12 cellular contexts compared by ENCODE assay signal in genomic region chr19:7618771-7619510, GRCh38. TPM values are rescaled to one million over a fixed set of nuclear protein-coding genes. Genes with fewer than 3 reads are reported as not detected.
DNase-seq lines count a peak whose midpoint lies in the region; TF ChIP-seq lines count a peak whose summit lies in the region.
"Had no signal": no experiment of that assay in that cellular context is flagged by ENCODE, and none has a peak within 500 bp of the region (broad histone marks: within the 10 kb centered on the region; RNA-seq: fewer than 3 reads in every experiment).

No MANE protein-coding gene starts in this region.

- H3K4me3 Mint-ChIP-seq in neural progenitor cell = peak overlapping the region; percentile 24
- H3K4me3 Mint-ChIP-seq: activated CD4-positive, alpha-beta T cell treated with anti-CD3 and anti-CD28 coated beads, Interleukin-2, amount 10 ng/mL, durations not matched to agents 7 days and 5 days; activated naive CD8-positive, alpha-beta T cell had no signal

- H3K79me2 ChIP-seq in PC-9 (ENCODE audit: low read depth) = no peaks in the 10 kb centered on the region
- no peaks in the 10 kb centered on the region for H3K79me2 ChIP-seq in neural progenitor cell (ENCODE audit: low read depth)

- H3K4me2 ChIP-seq in PC-9 (peak overlapping the region; percentile 71), neural progenitor cell (no peak overlapping the region)
- H3K4me2 ChIP-seq: BLaER1 had no signal

- H3K9me3 Mint-ChIP-seq in neural progenitor cell = no peaks in the 10 kb centered on the region
- H3K9me3 Mint-ChIP-seq: activated CD4-positive, alpha-beta T cell treated with anti-CD3 and anti-CD28 coated beads, Interleukin-2, amount 10 ng/mL, durations not matched to agents 7 days and 5 days had no signal

- H3K4me1 Mint-ChIP-seq in neural progenitor cell = no peaks in the 10 kb centered on the region
- H3K4me1 Mint-ChIP-seq: activated CD4-positive, alpha-beta T cell treated with anti-CD3 and anti-CD28 coated beads, Interleukin-2, amount 10 ng/mL, durations not matched to agents 7 days and 5 days had no signal

- H3K4me3 ChIP-seq in BE2C (ENCODE audit: low read depth, low read length) (peak overlapping the region; percentile 21), PC-9 (peak overlapping the region; percentile 12; the same call in 1 of the 2 replicates), esophagus (ENCODE audit: low read depth in 1 of 2, low read length in 2 of 2) (peak overlapping the region in 1 of 2 donors; percentile 14), neural progenitor cell (no peak overlapping the region), tibial artery (no peak overlapping the region), uterus (no peak overlapping the region)
- H3K4me3 ChIP-seq: BLaER1 had no signal

- H3K27me3 ChIP-seq in BE2C = no peaks in the 10 kb centered on the region
- no peaks in the 10 kb centered on the region for H3K27me3 ChIP-seq in PC-9 (ENCODE audit: insufficient read depth, low read depth)
- no peaks in the 10 kb centered on the region for H3K27me3 ChIP-seq in esophagus (ENCODE audit: control insufficient read depth in 1 of 2, insufficient read depth in 2 of 2, low read length in 2 of 2)
- no peaks in the 10 kb centered on the region for H3K27me3 ChIP-seq in neural progenitor cell
- no peaks in the 10 kb centered on the region for H3K27me3 ChIP-seq in tibial artery
- no peaks in the 10 kb centered on the region for H3K27me3 ChIP-seq in uterus
- H3K27me3 ChIP-seq: BLaER1 had no signal

- in situ Hi-C loops in ACHN (cut with HindIII; ENCODE audit: low pct_ligation_motif_present, low pct_unique_long_range_greater_than_20kb, low sequenced_read_pairs) = no loop called here

- DNase-seq in BE2C = peak; percentile 92
- DNase-seq in PC-9 = peak; percentile 93 to 97
- no peak for DNase-seq in neural progenitor cell (ENCODE audit: low spot score)
- no peak for DNase-seq in tibial artery
- no peak for DNase-seq in ACHN
- DNase-seq in H4 (ENCODE audit: low spot score) = no peak
- DNase-seq in uterus = no peak
- DNase-seq: activated CD4-positive, alpha-beta T cell treated with anti-CD3 and anti-CD28 coated beads, Interleukin-2, amount 10 ng/mL, durations not matched to agents 7 days and 5 days had no signal

- H3K9ac ChIP-seq in neural progenitor cell = no peak overlapping the region
- H3K9ac ChIP-seq: BLaER1 had no signal

- H3K9me3 ChIP-seq in BE2C (no peaks in the 10 kb centered on the region), PC-9 (ENCODE audit: insufficient read depth, low read depth) (no peaks in the 10 kb centered on the region), esophagus (ENCODE audit: control insufficient read depth in 2 of 2, insufficient read depth in 1 of 2, low read depth in 1 of 2, low read length in 1 of 2) (peaks cover 0 to 2% of the 10 kb centered on the region in 2 donors), neural progenitor cell (ENCODE audit: low read depth) (no peaks in the 10 kb centered on the region), tibial artery (no peaks in the 10 kb centered on the region), uterus (no peaks in the 10 kb centered on the region)
- H3K9me3 ChIP-seq: BLaER1 had no signal

- peaks cover 16% of the 10 kb centered on the region for H3K36me3 Mint-ChIP-seq in neural progenitor cell

- BruUV-seq in PC-9 (replicated peaks; lab: Mats Ljungman, UMichigan) = no TSS peak

- H3K4me1 ChIP-seq in BE2C (peaks cover 30% of the 10 kb centered on the region), PC-9 (replicated peaks; ENCODE audit: insufficient read depth) (peaks cover 30% of the 10 kb centered on the region), esophagus (ENCODE audit: control insufficient read depth in 2 of 2, insufficient read depth in 2 of 2, low read length in 1 of 2) (peaks cover 4 to 24% of the 10 kb centered on the region in 2 donors), neural progenitor cell (no peaks in the 10 kb centered on the region), tibial artery (peaks cover 0 to 20% (median 0%) of the 10 kb centered on the region in 4 donors), uterus (no peaks in the 10 kb centered on the region)
- H3K4me1 ChIP-seq: BLaER1 had no signal

- TF ChIP-seq POLR2A in uterus (IDR thresholded peaks at IDR 0.05) = peak in 1 of 2 donors; percentile 35

- peak overlapping the region; percentile 81 for H3K27ac ChIP-seq in PC-9
- H3K27ac ChIP-seq in esophagus (ENCODE audit: low read depth in 2 of 2, low read length in 1 of 2) = peak overlapping the region; percentile 90 to 93
- no peak overlapping the region for H3K27ac ChIP-seq in neural progenitor cell
- H3K27ac ChIP-seq in tibial artery = no peak overlapping the region
- H3K27ac ChIP-seq in uterus = no peak overlapping the region
- H3K27ac ChIP-seq: BLaER1 had no signal

- H2AFZ ChIP-seq in PC-9 (no peak overlapping the region), neural progenitor cell (replicated peaks) (no peak overlapping the region)

- peaks cover 7% of the 10 kb centered on the region for H3K27me3 Mint-ChIP-seq in neural progenitor cell (ENCODE audit: insufficient read depth, low read depth)
- H3K27me3 Mint-ChIP-seq: activated CD4-positive, alpha-beta T cell treated with anti-CD3 and anti-CD28 coated beads, Interleukin-2, amount 10 ng/mL, durations not matched to agents 7 days and 5 days; activated naive CD8-positive, alpha-beta T cell had no signal

- 48 to 54% methylated on average over 17 to 21 of the region's 21 CpGs for WGBS in esophagus, 2 donors

- TF ChIP-seq CTCF in BE2C (IDR thresholded peaks at IDR 0.05; ENCODE audit: low read depth, low read length) (no peak), PC-9 (conservative IDR thresholded peaks at IDR 0.05) (no peak), neural progenitor cell (IDR thresholded peaks at IDR 0.05) (no peak), tibial artery (IDR thresholded peaks at IDR 0.05) (no peak), uterus (IDR thresholded peaks at IDR 0.05) (no peak)

- no peaks in the 10 kb centered on the region for H3K9me2 ChIP-seq in PC-9 (ENCODE audit: insufficient read depth)

- intact Hi-C loops in PC-9 (cut with micrococcal nuclease; ENCODE audit: unreplicated experiment) (loop anchor here (1.0 to 2.0 kb wide), 3 partner anchors 10 to 60 kb away; partner anchors contain the start of genes PET100 and XAB2), tibial artery (cut with DNase I; ENCODE audit: low total_unique reads) (no loop called here), uterus (cut with DNase I; ENCODE audit: low total_unique reads) (no loop called here)

- H3K36me3 ChIP-seq in BE2C (peaks cover 54% of the 10 kb centered on the region), PC-9 (ENCODE audit: low read depth) (peaks cover 15% of the 10 kb centered on the region; the same call in 1 of the 2 replicates), esophagus (ENCODE audit: control insufficient read depth in 2 of 2, insufficient read depth in 2 of 2, low read length in 1 of 2) (peaks cover 10 to 69% of the 10 kb centered on the region in 2 donors), neural progenitor cell (no peaks in the 10 kb centered on the region), tibial artery (peaks cover 48 to 90% (median 65%) of the 10 kb centered on the region in 3 donors), uterus (no peaks in the 10 kb centered on the region)

- peaks cover 31% of the 10 kb centered on the region for H3F3A ChIP-seq in PC-9 (ENCODE audit: insufficient read depth, low read depth)
- no peaks in the 10 kb centered on the region for H3F3A ChIP-seq in neural progenitor cell (ENCODE audit: low read depth)

- CTCF ChIA-PET in PC-9 (lab: Charles Lee) = interaction anchor here (0.5 to 2.0 kb wide), 5 partner anchors 11 to 467 kb away, joined by 3 to 10 read pairs (median 4); partner anchors contain the start of genes PET100, TRAPPC5 and XAB2

- H4K20me1 ChIP-seq in PC-9 (ENCODE audit: insufficient read depth) (no peaks in the 10 kb centered on the region), neural progenitor cell (ENCODE audit: low read depth) (no peaks in the 10 kb centered on the region)

- POLR2A ChIA-PET in PC-9 (lab: Charles Lee; ENCODE audit: unreplicated experiment) = interaction anchor here (0.5 to 0.8 kb wide), 9 partner anchors 10 to 841 kb away, joined by 3 to 10 read pairs (median 4); partner anchors contain the start of genes PET100, TIMM44 and XAB2

- no peak overlapping the region for H3K27ac Mint-ChIP-seq in neural progenitor cell
- H3K27ac Mint-ChIP-seq: activated CD4-positive, alpha-beta T cell treated with anti-CD3 and anti-CD28 coated beads, Interleukin-2, amount 10 ng/mL, durations not matched to agents 7 days and 5 days; activated naive CD8-positive, alpha-beta T cell had no signal

RNA-seq across cellular contexts. Expression of gene XAB2, which starts 10.4 kb away (rescaled TPM):
- 209 TPM for polyA plus RNA-seq in BE2C (2012; ENCODE audit: insufficient read depth, insufficient read length, low read depth)
- 44.9 and 51.3 TPM in 2 replicates for total RNA-seq in PC-9 (2021)
- 10 to 100 TPM; 26.9 to 28.1 TPM for polyA plus RNA-seq in esophagus
- 30.9 and 51.4 TPM in 2 replicates for total RNA-seq in neural progenitor cell (ENCODE audit: low replicate concordance)
- 25.0 and 26.7 TPM in 2 replicates for total RNA-seq in H4 (2014; rRNA removed; shearing (Covaris generic))
- 10 to 100 TPM in 3 of 4 donors, 1 to 10 TPM in 1; 10.0 to 41.7 (median 32.2) TPM for total RNA-seq in uterus

RNA-seq across cellular contexts. Expression of gene PET100, which starts 10.7 kb away (rescaled TPM):
- polyA plus RNA-seq in BE2C (2012; ENCODE audit: insufficient read depth, insufficient read length, low read depth) = 283 TPM
- 149 and 222 TPM in 2 replicates for total RNA-seq in PC-9 (2021)
- polyA plus RNA-seq in esophagus = 100 to 1,000 TPM in 1 of 2 donors, 10 to 100 TPM in 1; 81.3 to 234 TPM
- total RNA-seq in neural progenitor cell (ENCODE audit: low replicate concordance) = 22.0 and 30.3 TPM in 2 replicates
- 65.7 and 67.1 TPM in 2 replicates for total RNA-seq in H4 (2014; rRNA removed; shearing (Covaris generic))
- 10 to 100 TPM in 1 of 4 donors, 1 to 10 TPM in 2, not detected in 1; 5.9 to 59.9 (median 6.5) TPM for total RNA-seq in uterus

RNA-seq across cellular contexts. Expression of gene PCP2, which starts 14.6 kb away (rescaled TPM):
- polyA plus RNA-seq in BE2C (2012; ENCODE audit: insufficient read depth, insufficient read length, low read depth) = not detected
- 0.92 and 1.0 TPM in 2 replicates for total RNA-seq in PC-9 (2021)
- polyA plus RNA-seq in esophagus = 1 to 10 TPM in 1 of 2 donors, under 1 TPM in 1; 0.58 to 1.3 TPM
- not detected in 2 replicates for total RNA-seq in neural progenitor cell (ENCODE audit: low replicate concordance)
- not detected in 2 replicates for total RNA-seq in H4 (2014; rRNA removed; shearing (Covaris generic))
- total RNA-seq in uterus = not detected
- total RNA-seq: osteocyte had no signal

RNA-seq across cellular contexts. Expression of gene STXBP2, which starts 18.0 kb away (rescaled TPM):
- polyA plus RNA-seq in BE2C (2012; ENCODE audit: insufficient read depth, insufficient read length, low read depth) = 2.0 TPM
- total RNA-seq in PC-9 (2021) (148 and 201 TPM in 2 replicates), neural progenitor cell (ENCODE audit: low replicate concordance) (12.7 and 21.9 TPM in 2 replicates), uterus (10 to 100 TPM in 1 of 4 donors, 1 to 10 TPM in 2, not detected in 1; 2.4 to 10.3 (median 8.2) TPM)
- polyA plus RNA-seq in esophagus = 10 to 100 TPM; 73.2 to 88.7 TPM
- 2.5 and 3.1 TPM in 2 replicates for total RNA-seq in H4 (2014; rRNA removed; shearing (Covaris generic))

RNA-seq across cellular contexts. Expression of gene CAMSAP3, which starts 23.3 kb away (rescaled TPM):
- polyA plus RNA-seq in BE2C (2012; ENCODE audit: insufficient read depth, insufficient read length, low read depth) = 11.5 TPM
- 25.9 and 27.8 TPM in 2 replicates for total RNA-seq in PC-9 (2021)
- polyA plus RNA-seq in esophagus = 10 to 100 TPM; 24.3 to 40.9 TPM
- total RNA-seq in neural progenitor cell (ENCODE audit: low replicate concordance) = 2.7 and 15.6 TPM in 2 replicates
- 0.31 and 0.43 TPM in 2 replicates for total RNA-seq in H4 (2014; rRNA removed; shearing (Covaris generic))
- total RNA-seq in uterus = 1 to 10 TPM in 1 of 4 donors, under 1 TPM in 3; 0.26 to 3.5 (median 0.47) TPM

Comparison
In these comparisons a context has a peak if more than half of its experiments do, and no peak if none do; other contexts are left out.
1. DNase-seq: peak in BE2C (single experiment) and PC-9 (2 of 2); none in neural progenitor cell (single experiment), tibial artery (0 of 2), ACHN (single experiment), H4 (single experiment) and uterus (0 of 2).
2. H3K4me3 ChIP-seq: peak in BE2C (single experiment) and PC-9 (single experiment); none in neural progenitor cell (single experiment), tibial artery (0 of 2) and uterus (0 of 2).
3. H3K27ac ChIP-seq: peak in PC-9 (single experiment) and esophagus (2 of 2); none in neural progenitor cell (single experiment), tibial artery (0 of 2) and uterus (0 of 2).